Comparison of ENCODE assay signal across 13 cellular contexts in genomic region chr9:109454041-109454440, GRCh38. TPM values are rescaled to one million over a fixed set of nuclear protein-coding genes. Genes with fewer than 3 reads are reported as not detected.
"Had no signal": no experiment of that assay in that cellular context is flagged by ENCODE, and none has a peak within 500 bp of the region (broad histone marks: within the 10 kb centered on the region; RNA-seq: fewer than 3 reads in every experiment).

No MANE protein-coding gene starts in this region.

- H3K27ac Mint-ChIP-seq: activated CD4-positive, alpha-beta T cell treated with anti-CD3 and anti-CD28 coated beads, Interleukin-2, amount 10 ng/mL, durations not matched to agents 7 days and 5 days; activated naive CD8-positive, alpha-beta T cell treated with anti-CD3 and anti-CD28 coated beads, Interleukin-2, amount 10 ng/mL, durations not matched to agents 7 days and 5 days; activated T-helper 1 cell treated with anti-CD3 and anti-CD28 coated beads, Interleukin-12 subunit alpha, Interleukin-12 subunit beta, Interleukin-2, Interleukin-4 antibody, amounts not matched to agents 30 ng/mL and 10 ng/mL and 1 ng/mL, durations not matched to agents 14 hours and 24 hours and 36 hours; dendritic cell treated with granulocyte-macrophage colony-stimulating factor and Interleukin-4, amounts not matched to agents 40 ng/mL and 50 ng/mL, for 4 days; naive B cell; stimulated activated memory B cell treated with anti-CD40 and anti-IgM and Interleukin-4, amounts not matched to agents 10 μg/mL and 1 μg/mL and 100 μg/mL, for 72 hours had no signal

- H3K36me3 Mint-ChIP-seq: activated naive CD8-positive, alpha-beta T cell treated with anti-CD3 and anti-CD28 coated beads, Interleukin-2, amount 10 ng/mL, durations not matched to agents 7 days and 5 days; naive B cell; stimulated activated memory B cell treated with anti-CD40 and anti-IgM and Interleukin-4, amounts not matched to agents 10 μg/mL and 1 μg/mL and 100 μg/mL, for 72 hours had no signal

- H3K79me2 ChIP-seq: parathyroid adenoma had no signal

- H3K9me3 ChIP-seq: gastroesophageal sphincter, tibial artery had no signal

- DNase-seq: activated CD4-positive, alpha-beta T cell treated with anti-CD3 and anti-CD28 coated beads, Interleukin-2, amount 10 ng/mL, durations not matched to agents 7 days and 5 days; activated CD8-positive, alpha-beta memory T cell treated with anti-CD3 and anti-CD28 coated beads for 24 hours; activated naive CD8-positive, alpha-beta T cell treated with anti-CD3 and anti-CD28 coated beads, Interleukin-2, amount 10 ng/mL, durations not matched to agents 7 days and 5 days; cerebellar nuclear complex; naive B cell; stimulated activated CD4-positive, alpha-beta T cell treated with anti-CD3 and anti-CD28 coated beads, Interleukin-2, amount 100 ng/mL, for 48 hours; tibial artery had no signal

- H3K36me3 ChIP-seq: gastroesophageal sphincter had no signal

- H3K27ac ChIP-seq: gastroesophageal sphincter, parathyroid adenoma, tibial artery had no signal

- H3K9me3 Mint-ChIP-seq: activated CD4-positive, alpha-beta T cell treated with anti-CD3 and anti-CD28 coated beads, Interleukin-2, amount 10 ng/mL, durations not matched to agents 7 days and 5 days; activated naive CD8-positive, alpha-beta T cell treated with anti-CD3 and anti-CD28 coated beads, Interleukin-2, amount 10 ng/mL, durations not matched to agents 7 days and 5 days; activated T-helper 1 cell treated with anti-CD3 and anti-CD28 coated beads, Interleukin-12 subunit alpha, Interleukin-12 subunit beta, Interleukin-2, Interleukin-4 antibody, amounts not matched to agents 30 ng/mL and 10 ng/mL and 1 ng/mL, durations not matched to agents 14 hours and 24 hours and 36 hours; dendritic cell treated with granulocyte-macrophage colony-stimulating factor and Interleukin-4, amounts not matched to agents 40 ng/mL and 50 ng/mL, for 4 days; naive B cell; stimulated activated memory B cell treated with anti-CD40 and anti-IgM and Interleukin-4, amounts not matched to agents 10 μg/mL and 1 μg/mL and 100 μg/mL, for 72 hours had no signal

- H3K9ac ChIP-seq: parathyroid adenoma had no signal

- H3K4me3 Mint-ChIP-seq: activated CD4-positive, alpha-beta T cell treated with anti-CD3 and anti-CD28 coated beads, Interleukin-2, amount 10 ng/mL, durations not matched to agents 7 days and 5 days; activated naive CD8-positive, alpha-beta T cell treated with anti-CD3 and anti-CD28 coated beads, Interleukin-2, amount 10 ng/mL, durations not matched to agents 7 days and 5 days; activated T-helper 1 cell treated with anti-CD3 and anti-CD28 coated beads, Interleukin-12 subunit alpha, Interleukin-12 subunit beta, Interleukin-2, Interleukin-4 antibody, amounts not matched to agents 30 ng/mL and 10 ng/mL and 1 ng/mL, durations not matched to agents 14 hours and 24 hours and 36 hours; dendritic cell treated with granulocyte-macrophage colony-stimulating factor and Interleukin-4, amounts not matched to agents 40 ng/mL and 50 ng/mL, for 4 days; naive B cell; stimulated activated memory B cell treated with anti-CD40 and anti-IgM and Interleukin-4, amounts not matched to agents 10 μg/mL and 1 μg/mL and 100 μg/mL, for 72 hours had no signal

- H3K4me1 Mint-ChIP-seq: naive B cell; stimulated activated memory B cell treated with anti-CD40 and anti-IgM and Interleukin-4, amounts not matched to agents 10 μg/mL and 1 μg/mL and 100 μg/mL, for 72 hours had no signal

- H3K4me1 ChIP-seq: gastroesophageal sphincter, parathyroid adenoma, tibial artery had no signal

- H3K4me3 ChIP-seq: gastroesophageal sphincter, lung, tibial artery had no signal

- ATAC-seq: gastroesophageal sphincter; stimulated activated memory B cell treated with anti-CD40 and anti-IgM and Interleukin-4, amounts not matched to agents 10 μg/mL and 1 μg/mL and 100 μg/mL, for 72 hours had no signal

- H3K27me3 ChIP-seq: gastroesophageal sphincter, tibial artery had no signal

RNA-seq across cellular contexts. Expression of gene PTPN3, which starts 44.1 kb away (rescaled TPM):
- total RNA-seq: activated CD4-positive, alpha-beta T cell treated with anti-CD3 and anti-CD28 coated beads, Interleukin-2, amount 10 ng/mL, durations not matched to agents 7 days and 5 days; activated naive CD8-positive, alpha-beta T cell treated with anti-CD3 and anti-CD28 coated beads, Interleukin-2, amount 10 ng/mL, durations not matched to agents 7 days and 5 days had no signal
